27 cellular contexts compared by ENCODE assay signal in genomic region chr12:32087301-32087700, GRCh38. TPM values are rescaled to one million over a fixed set of nuclear protein-coding genes. Genes with fewer than 3 reads are reported as not detected.
DNase-seq lines count a peak whose midpoint lies in the region; ATAC-seq, FAIRE-seq and TF ChIP-seq lines count a peak whose summit lies in the region.
"Had no signal": no experiment of that assay in that cellular context is flagged by ENCODE, and none has a peak within 500 bp of the region (broad histone marks: within the 10 kb centered on the region; RNA-seq: fewer than 3 reads in every experiment).

No MANE protein-coding gene starts in this region.

- no peak overlapping the region for H3K27ac Mint-ChIP-seq in naive thymus-derived CD8-positive, alpha-beta T cell

- TF ChIP-seq POLR2A in GM12878 (IDR thresholded peaks at IDR 0.05; ENCODE audit: low read depth, low read length) = no peak
- no peak for TF ChIP-seq POLR2A in erythroblast (IDR thresholded peaks at IDR 0.05; ENCODE audit: low read length)

- no peak for TF ChIP-seq RAD21 in GM12878 (IDR thresholded peaks at IDR 0.05; ENCODE audit: insufficient read depth, low read depth, low read length)

- 31% methylated on average over 5 of the region's 5 CpGs for WGBS in GM12878 (ENCODE audit: insufficient coverage, insufficient replicate concordance, low lambda C conversion rate, missing lambda C conversion rate)

- POLR2A ChIA-PET in GM12878 (lab: Charles Lee) = interaction anchor here (0.6 kb wide), 1 partner anchor 42 kb away, joined by 5 read pairs; no protein-coding TSS in a partner anchor
- POLR2A ChIA-PET in naive thymus-derived CD8-positive, alpha-beta T cell (lab: Charles Lee) = no interaction called here

- SMC1A ChIA-PET in GM12878 (lab: Charles Lee; ENCODE audit: uncharacterized antibody, unreplicated experiment) = interaction anchor here (1.1 kb wide), 1 partner anchor 402 kb away, joined by 4 read pairs; no protein-coding TSS in a partner anchor

- DNase-seq in CD1c-positive myeloid dendritic cell (ENCODE audit: extremely low spot score) = peak; percentile 16
- DNase-seq in GM12878 (ENCODE audit: low read depth, low spot score) = no peak
- DNase-seq in DMS53 (lab: John Stamatoyannopoulos, UW) = no peak
- no peak for DNase-seq in erythroblast (lab: John Stamatoyannopoulos, UW)
- DNase-seq in naive thymus-derived CD8-positive, alpha-beta T cell = no peak
- DNase-seq in left colon = no peak
- DNase-seq: 8988T, ACHN, BE2C, Calu3, GOT3, HCEC 1CT, MV-4-11, NCI-H1105 treated with DMSO at 0.1 percent for 48 hours, NCI-H2029, NCI-H446, NCI-H524 treated with DMSO at 0.1 percent for 48 hours, SHP77, T-helper 1 cell had no signal

- H3K9me3 Mint-ChIP-seq in naive thymus-derived CD8-positive, alpha-beta T cell = peaks cover 0 to 2% (median 0%) of the 10 kb centered on the region in 9 donors

- H3K36me3 Mint-ChIP-seq in naive thymus-derived CD8-positive, alpha-beta T cell = no peaks in the 10 kb centered on the region
- H3K36me3 Mint-ChIP-seq: CD14-positive monocyte had no signal

- CTCF ChIA-PET in GM12878 (lab: Yijun Ruan, JAX) = interaction anchor here (0.6 to 1.5 kb wide), 2 partner anchors 223 to 225 kb away, joined by 3 read pairs; no protein-coding TSS in a partner anchor

- H3K79me2 ChIP-seq in GM12878 (ENCODE audit: control insufficient read depth, insufficient read depth, low read length) = no peaks in the 10 kb centered on the region

- peaks cover 8% of the 10 kb centered on the region; the same call in 1 of the 2 replicates for H3K4me1 ChIP-seq in HUES48 (ENCODE audit: control insufficient read depth, insufficient read depth, low read length)
- no peaks in the 10 kb centered on the region for H3K4me1 ChIP-seq in GM12878 (ENCODE audit: control insufficient read depth, insufficient read depth, low read length)

- no peaks in the 10 kb centered on the region for H3K27me3 ChIP-seq in HUES48 (ENCODE audit: control insufficient read depth, insufficient read depth, low read length)
- H3K27me3 ChIP-seq in GM12878 (replicated peaks in 1 of 2; ENCODE audit: control insufficient read depth in 2 of 2, insufficient read depth in 2 of 2, low read length in 1 of 2) = no peaks in the 10 kb centered on the region
- H3K27me3 ChIP-seq: BE2C had no signal

- H3K36me3 ChIP-seq in HUES48 (ENCODE audit: control insufficient read depth, insufficient read depth, low read length) (no peaks in the 10 kb centered on the region), GM12878 (ENCODE audit: control insufficient read depth in 2 of 2, insufficient read depth in 2 of 2, low read length in 1 of 2) (no peaks in the 10 kb centered on the region)
- H3K36me3 ChIP-seq: BE2C had no signal

- no peaks in the 10 kb centered on the region for H3K9me3 ChIP-seq in HUES48 (ENCODE audit: control insufficient read depth, insufficient read depth, low read length)
- H3K9me3 ChIP-seq in GM12878 (replicated peaks; ENCODE audit: control insufficient read depth, insufficient read depth, low read length) = no peaks in the 10 kb centered on the region
- H3K9me3 ChIP-seq: BE2C had no signal

- ATAC-seq in GM19463 (IDR thresholded peaks at IDR 0.05; ENCODE audit: unreplicated experiment) = peak; percentile 62
- peak; percentile 77 for ATAC-seq in GM12878
- ATAC-seq in naive thymus-derived CD8-positive, alpha-beta T cell = no peak
- ATAC-seq in left colon = no peak
- ATAC-seq: Panc1 had no signal

- H3K4me1 Mint-ChIP-seq in naive thymus-derived CD8-positive, alpha-beta T cell = no peaks in the 10 kb centered on the region

- no peak overlapping the region for H2AFZ ChIP-seq in GM12878 (ENCODE audit: control insufficient read depth, low read depth, low read length)

- H3K4me3 ChIP-seq in HUES48 (ENCODE audit: low read depth, low read length) (no peak overlapping the region), GM12878 (no peak overlapping the region)

- intact Hi-C loops in GM12878 (cut with micrococcal nuclease; ENCODE audit: unreplicated experiment) (no loop called here), left colon (cut with DNase I, micrococcal nuclease) (no loop called here)

- FAIRE-seq in GM12878 (lab: Jason Lieb, UNC) = no peak
- FAIRE-seq: G401.6, GM12892, GM18507 had no signal

- no peak overlapping the region for H3K4me3 Mint-ChIP-seq in naive thymus-derived CD8-positive, alpha-beta T cell
- H3K4me3 Mint-ChIP-seq: CD14-positive monocyte had no signal

- no TSS peak for BruUV-seq in GM12878 (replicated peaks; lab: Mats Ljungman, UMichigan)

- RAD21 ChIA-PET in GM12878 (lab: Charles Lee; ENCODE audit: unreplicated experiment) = interaction anchor here (0.7 kb wide), 1 partner anchor 178 kb away, joined by 3 read pairs; no protein-coding TSS in a partner anchor

- peak overlapping the region; percentile 5 for H3K27ac ChIP-seq in HUES48 (ENCODE audit: low read depth, low read length)
- no peak overlapping the region for H3K27ac ChIP-seq in GM12878 (ENCODE audit: control insufficient read depth, insufficient read depth)
- H3K27ac ChIP-seq: RWPE1 had no signal

- no peaks in the 10 kb centered on the region for H3K27me3 Mint-ChIP-seq in naive thymus-derived CD8-positive, alpha-beta T cell

- no peak overlapping the region for H3K9ac ChIP-seq in HUES48 (ENCODE audit: low read depth, low read length)
- H3K9ac ChIP-seq in GM12878 (ENCODE audit: control insufficient read depth, insufficient read depth, low read length) = no peak overlapping the region

- in situ Hi-C loops in GM12878 (cut with MboI) = no loop called here

- no peak for TF ChIP-seq CTCF in GM12878 (IDR thresholded peaks at IDR 0.05 in 2 of 3, conservative IDR thresholded peaks at IDR 0.05 in 1 of 3; ENCODE audit: control insufficient read depth in 2 of 3, extremely low read depth in 1 of 3, insufficient read depth in 1 of 3, low read depth in 3 of 3, low read length in 3 of 3)

- H4K20me1 ChIP-seq in GM12878 (ENCODE audit: control insufficient read depth, insufficient read depth) = no peaks in the 10 kb centered on the region

- TF ChIP-seq EP300 in GM12878 (IDR thresholded peaks at IDR 0.05; ENCODE audit: borderline replicate concordance in 1 of 2, control insufficient read depth in 1 of 2, low read depth in 2 of 2, low read length in 2 of 2) = no peak

- H3K4me2 ChIP-seq in GM12878 (ENCODE audit: control insufficient read depth, insufficient read depth) = no peak overlapping the region

TF ChIP-seq in GM12878, 131 proteins besides CTCF, POLR2A, EP300 and RAD21 (continues in another document):
- TF ChIP-seq CBFB (IDR thresholded peaks at IDR 0.05; ENCODE audit: low read depth) (no peak), LARP7 (IDR thresholded peaks at IDR 0.05) (no peak), ZNF384 (IDR thresholded peaks at IDR 0.05; ENCODE audit: borderline replicate concordance, low read depth, low read length) (no peak), USF2 (IDR thresholded peaks at IDR 0.05; ENCODE audit: borderline replicate concordance, low read depth, low read length) (no peak), RCOR1 (conservative IDR thresholded peaks at IDR 0.05; ENCODE audit: low read depth, low read length) (no peak), RELA (IDR thresholded peaks at IDR 0.05; ENCODE audit: borderline replicate concordance, partially characterized antibody) (no peak), TAF1 (IDR thresholded peaks at IDR 0.05; ENCODE audit: borderline replicate concordance, low read depth, low read length) (no peak), RFX5 (IDR thresholded peaks at IDR 0.05; ENCODE audit: low read depth, low read length) (no peak), MEF2B (IDR thresholded peaks at IDR 0.05; ENCODE audit: partially characterized antibody, poor library complexity, severe bottlenecking) (no peak)
- TF ChIP-seq, protein P1, sequence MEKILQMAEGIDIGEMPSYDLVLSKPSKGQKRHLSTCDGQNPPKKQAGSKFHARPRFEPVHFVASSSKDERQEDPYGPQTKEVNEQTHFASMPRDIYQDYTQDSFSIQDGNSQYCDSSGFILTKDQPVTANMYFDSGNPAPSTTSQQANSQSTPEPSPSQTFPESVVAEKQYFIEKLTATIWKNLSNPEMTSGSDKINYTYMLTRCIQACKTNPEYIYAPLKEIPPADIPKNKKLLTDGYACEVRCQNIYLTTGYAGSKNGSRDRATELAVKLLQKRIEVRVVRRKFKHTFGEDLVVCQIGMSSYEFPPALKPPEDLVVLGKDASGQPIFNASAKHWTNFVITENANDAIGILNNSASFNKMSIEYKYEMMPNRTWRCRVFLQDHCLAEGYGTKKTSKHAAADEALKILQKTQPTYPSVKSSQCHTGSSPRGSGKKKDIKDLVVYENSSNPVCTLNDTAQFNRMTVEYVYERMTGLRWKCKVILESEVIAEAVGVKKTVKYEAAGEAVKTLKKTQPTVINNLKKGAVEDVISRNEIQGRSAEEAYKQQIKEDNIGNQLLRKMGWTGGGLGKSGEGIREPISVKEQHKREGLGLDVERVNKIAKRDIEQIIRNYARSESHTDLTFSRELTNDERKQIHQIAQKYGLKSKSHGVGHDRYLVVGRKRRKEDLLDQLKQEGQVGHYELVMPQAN (conservative IDR thresholded peaks at IDR 0.05) = no peak

RNA-seq across cellular contexts. Expression of gene BICD1, which starts 19.3 kb away (rescaled TPM):
- 91.8 and 92.4 TPM in 2 replicates for total RNA-seq in GM12878 (2013; cell fraction: nucleolus; rRNA removed)
- total RNA-seq in GM12878 (2014; rRNA removed) (14.0 and 14.6 TPM in 2 replicates), GM12878 (2014; rRNA removed; fragmentation: Illumina TruSeq; extraction: Trizol) (12.6 and 15.6 TPM in 2 replicates), GM12878 (2021) (29.4 and 32.5 TPM in 2 replicates), left colon (1 to 10 TPM; 3.0 to 5.0 TPM)
- 12.1 TPM for polyA plus RNA-seq in GM12878 (2011; ENCODE audit: low read depth)
- polyA plus RNA-seq in GM12878 (2011; rRNA removed) (12.0 and 13.2 TPM in 2 replicates), GM12878 (2014; fragmentation: Illumina TruSeq; extraction: Trizol) (18.3 TPM in 2 replicates), GM12878 (2014; fragmentation: Nextera tagmentation; extraction: Ambion mirVana) (1 to 10 TPM; 4.7 to 5.6 TPM), GM12878 (2014; rRNA removed) (14.8 and 17.6 TPM in 2 replicates), GM12878 (2016; fragmentation: Nextera tagmentation; extraction: Ambion mirVana) (10 to 100 TPM; 15.3 to 19.2 TPM)
- 7.5 and 8.0 TPM in 2 replicates for polyA plus RNA-seq in GM12878 (2011; cell fraction: cytosol; rRNA removed)
- polyA plus RNA-seq in GM12878 (2011; cell fraction: nucleus; rRNA removed) = 19.4 and 21.8 TPM in 2 replicates
- 13.1 and 13.3 TPM in 2 replicates for polyA plus RNA-seq in GM12878 (2012)
- 24.5 and 29.8 TPM in 2 replicates for polyA minus RNA-seq in GM12878 (2011; rRNA and poly(A)+ RNA removed)
- 5.2 and 5.6 TPM in 2 replicates for polyA minus RNA-seq in GM12878 (2011; cell fraction: cytosol; rRNA and poly(A)+ RNA removed)
- 25.3 and 55.8 TPM in 2 replicates for polyA minus RNA-seq in GM12878 (2011; cell fraction: nucleus; rRNA and poly(A)+ RNA removed)
- total RNA-seq in naive thymus-derived CD8-positive, alpha-beta T cell = 10 to 100 TPM; 14.3 to 17.6 TPM
- 1 to 10 TPM; 5.9 to 7.7 (median 6.4) TPM for polyA plus RNA-seq in naive thymus-derived CD8-positive, alpha-beta T cell

Comparison
In these comparisons a context has a peak if more than half of its experiments do, and no peak if none do; other contexts are left out.
1. ATAC-seq: peak in GM19463 (single experiment) and GM12878 (single experiment); none in naive thymus-derived CD8-positive, alpha-beta T cell (0 of 2) and left colon (single experiment).